ENCODE assay signal across 25 cellular contexts in genomic region chr12:51749986-51750317, GRCh38.
"Had no signal": no experiment of that assay in that cellular context is flagged by ENCODE, and none has a peak within 500 bp of the region (broad histone marks: within the 10 kb centered on the region; RNA-seq: fewer than 3 reads in every experiment).

No MANE protein-coding gene starts in this region.

- H3K4me1 ChIP-seq: adrenal gland, ascending aorta, breast epithelium, foreskin keratinocyte, gastroesophageal sphincter had no signal

- ATAC-seq: activated CD4-positive, alpha-beta T cell treated with anti-CD3 and anti-CD28 coated beads for 36 hours; activated CD8-positive, alpha-beta memory T cell treated with anti-CD3 and anti-CD28 coated beads, Interleukin-2, amount 10 ng/mL, durations not matched to agents 7 days and 5 days; activated CD8-positive, alpha-beta T cell treated with anti-CD3 and anti-CD28 coated beads, Interleukin-2, amount 10 ng/mL, durations not matched to agents 7 days and 5 days; activated naive CD8-positive, alpha-beta T cell treated with anti-CD3 and anti-CD28 coated beads, Interleukin-2, amount 50 U/mL, for 24 hours; foreskin keratinocyte; gastroesophageal sphincter had no signal

- H3K9me3 ChIP-seq: adrenal gland, ascending aorta, breast epithelium, esophagus muscularis mucosa, gastroesophageal sphincter had no signal

- H3K27me3 ChIP-seq: adrenal gland, ascending aorta, breast epithelium, cardiac muscle cell, esophagus muscularis mucosa, gastroesophageal sphincter had no signal

- H3K36me3 ChIP-seq: adrenal gland, ascending aorta, breast epithelium, cardiac muscle cell, esophagus muscularis mucosa, gastroesophageal sphincter had no signal

- DNase-seq: activated CD4-positive, alpha-beta memory T cell treated with anti-CD3 and anti-CD28 coated beads for 36 hours; activated CD4-positive, alpha-beta T cell treated with anti-CD3 and anti-CD28 coated beads for 36 hours; activated CD4-positive, alpha-beta T cell treated with anti-CD3 and anti-CD28 coated beads, Interleukin-2, amount 10 ng/mL, durations not matched to agents 24 days and 14 days; activated CD4-positive, CD25-positive, alpha-beta regulatory T cell; activated CD4-positive, CD25-positive, alpha-beta regulatory T cell treated with anti-CD3 and anti-CD28 coated beads, Interleukin-2, amount 50 U/mL, for 72 hours; activated CD8-positive, alpha-beta memory T cell treated with anti-CD3 and anti-CD28 coated beads, Interleukin-2, amount 10 ng/mL, durations not matched to agents 7 days and 5 days; activated CD8-positive, alpha-beta memory T cell treated with anti-CD3 and anti-CD28 coated beads, Interleukin-2, amount 50 U/mL, for 4 hours; activated CD8-positive, alpha-beta T cell treated with anti-CD3 and anti-CD28 coated beads, Interleukin-2, amount 10 ng/mL, durations not matched to agents 7 days and 5 days; activated effector memory CD4-positive, alpha-beta T cell treated with anti-CD3 and anti-CD28 coated beads, Interleukin-2, amount 50 U/mL, for 16 hours; activated naive CD4-positive, alpha-beta T cell treated with anti-CD3 and anti-CD28 coated beads for 36 hours; activated naive CD8-positive, alpha-beta T cell treated with anti-CD3 and anti-CD28 coated beads for 36 hours; activated naive CD8-positive, alpha-beta T cell treated with anti-CD3 and anti-CD28 coated beads, Interleukin-2, amount 50 U/mL, for 24 hours; activated T-cell treated with anti-CD3 and anti-CD28 coated beads, Interleukin-2, amount 50 U/mL, for 1 hour; activated T-cell treated with anti-CD3 and anti-CD28 coated beads, Interleukin-2, amount 50 U/mL, for 48 hours; adrenal gland; cortex of kidney; effector memory CD4-positive, alpha-beta T cell; erythroblast; foreskin keratinocyte; T-helper 2 cell had no signal

- H3K4me3 ChIP-seq: adrenal gland, ascending aorta, breast epithelium, cardiac muscle cell, esophagus muscularis mucosa, gastroesophageal sphincter had no signal

- H3K27ac ChIP-seq: adrenal gland, ascending aorta, breast epithelium, cardiac muscle cell, esophagus muscularis mucosa, foreskin keratinocyte, gastroesophageal sphincter had no signal
